ENCODE assay signal across 20 cellular contexts in the genomic region with DNA sequence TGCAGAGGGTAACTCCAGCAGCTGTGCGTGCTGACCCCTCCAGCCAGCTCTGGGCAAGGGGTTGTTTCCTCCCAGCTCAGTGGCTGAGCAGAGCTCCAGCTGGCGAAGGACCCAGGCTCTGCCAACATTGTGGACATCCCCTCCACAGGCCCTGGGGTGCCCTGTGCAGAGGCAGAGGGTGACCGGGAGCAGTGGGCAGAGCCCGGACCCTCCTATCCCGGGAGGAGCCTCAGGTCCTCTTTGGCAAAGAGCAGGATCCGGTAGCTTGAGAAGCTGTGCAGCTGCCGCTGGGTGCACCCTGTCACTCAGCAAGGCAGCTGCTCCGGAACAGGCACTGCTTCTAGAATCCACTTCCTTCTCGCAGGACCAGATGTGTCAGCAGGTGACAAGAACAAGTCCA.
"Had no signal": no experiment of that assay in that cellular context is flagged by ENCODE, and none has a peak within 500 bp of the region (broad histone marks: within the 10 kb centered on the region; RNA-seq: fewer than 3 reads in every experiment).

No MANE protein-coding gene starts in this region.

- DNase-seq: cortex of kidney; dorsolateral prefrontal cortex; effector CD8-positive, alpha-beta T cell; heart left ventricle; hippocampal formation; left colon; left ventricle myocardium superior; mesendoderm; naive thymus-derived CD8-positive, alpha-beta T cell; ovary; right cardiac atrium; stimulated activated CD4-positive, alpha-beta T cell treated with anti-CD3 and anti-CD28 coated beads, Interleukin-4, amount 100 ng/mL, for 24 hours; upper lobe of left lung; uterus had no signal

- H3K27ac Mint-ChIP-seq: naive thymus-derived CD8-positive, alpha-beta T cell; progenitor cell of endocrine pancreas; stimulated activated memory B cell treated with anti-CD40 and anti-IgM and Interleukin-4, amounts not matched to agents 10 μg/mL and 1 μg/mL and 100 μg/mL, for 72 hours; stimulated activated naive CD8-positive, alpha-beta T cell treated with anti-CD3 and anti-CD28 coated beads, Interleukin-15, Interleukin-2, amounts not matched to agents 100 ng/mL and 50 ng/mL, for 24 hours had no signal

- H3K27ac ChIP-seq: dorsolateral prefrontal cortex, heart left ventricle, ovary, tibial artery, upper lobe of left lung, uterus had no signal

- ATAC-seq: esophagus mucosa; heart left ventricle; left colon; left ventricle myocardium superior; naive thymus-derived CD8-positive, alpha-beta T cell; right cardiac atrium; stimulated activated memory B cell treated with anti-CD40 and anti-IgM and Interleukin-4, amounts not matched to agents 10 μg/mL and 1 μg/mL and 100 μg/mL, for 72 hours had no signal

- H3K9me3 ChIP-seq: upper lobe of left lung, uterus had no signal

- H3K4me3 Mint-ChIP-seq: naive thymus-derived CD8-positive, alpha-beta T cell; stimulated activated memory B cell treated with anti-CD40 and anti-IgM and Interleukin-4, amounts not matched to agents 10 μg/mL and 1 μg/mL and 100 μg/mL, for 72 hours; stimulated activated naive CD8-positive, alpha-beta T cell treated with anti-CD3 and anti-CD28 coated beads, Interleukin-15, Interleukin-2, amounts not matched to agents 100 ng/mL and 50 ng/mL, for 24 hours had no signal

- H3K36me3 ChIP-seq: heart left ventricle, ovary, tibial artery, upper lobe of left lung, uterus had no signal

- H3K4me3 ChIP-seq: dorsolateral prefrontal cortex, heart left ventricle, ovary, smooth muscle cell, tibial artery, upper lobe of left lung, uterus had no signal

- H3K4me1 Mint-ChIP-seq: stimulated activated memory B cell treated with anti-CD40 and anti-IgM and Interleukin-4, amounts not matched to agents 10 μg/mL and 1 μg/mL and 100 μg/mL, for 72 hours had no signal

- H3K27me3 ChIP-seq: dorsolateral prefrontal cortex, heart left ventricle, ovary, tibial artery, upper lobe of left lung, uterus had no signal

- H3K4me2 ChIP-seq: smooth muscle cell had no signal

- H3K27me3 Mint-ChIP-seq: naive thymus-derived CD8-positive, alpha-beta T cell; stimulated activated memory B cell treated with anti-CD40 and anti-IgM and Interleukin-4, amounts not matched to agents 10 μg/mL and 1 μg/mL and 100 μg/mL, for 72 hours; stimulated activated naive CD8-positive, alpha-beta T cell treated with anti-CD3 and anti-CD28 coated beads, Interleukin-15, Interleukin-2, amounts not matched to agents 100 ng/mL and 50 ng/mL, for 24 hours had no signal

- H3K4me1 ChIP-seq: heart left ventricle, tibial artery, upper lobe of left lung, uterus had no signal
